Comparison of ENCODE assay signal across 8 cellular contexts in genomic region chr3:47370887-47371697, GRCh38. TPM values are rescaled to one million over a fixed set of nuclear protein-coding genes. Genes with fewer than 3 reads are reported as not detected.
A peak's percentile ranks its signal among the peaks of the same experiment; 100 is the strongest.
DNase-seq lines count a peak whose midpoint lies in the region; ATAC-seq, FAIRE-seq and TF ChIP-seq lines count a peak whose summit lies in the region.

No MANE protein-coding gene starts in this region.

- in situ Hi-C loops in ACHN (cut with HindIII; ENCODE audit: low pct_ligation_motif_present, low pct_unique_long_range_greater_than_20kb, low sequenced_read_pairs): no loop called here

- no peak overlapping the region for H3K4me2 ChIP-seq in hepatocyte

- no peak overlapping the region for H2AFZ ChIP-seq in hepatocyte

- peak; percentile 11 for DNase-seq in ACHN
- peak; percentile 91 for DNase-seq in H7
- DNase-seq in activated CD8-positive, alpha-beta memory T cell treated with anti-CD3 and anti-CD28 coated beads, Interleukin-2, amount 50 U/mL, for 48 hours: peak; percentile 67
- peak; percentile 42 for DNase-seq in hepatocyte (ENCODE audit: low spot score)
- peak; percentile 52 for DNase-seq in urothelium cell line (ENCODE audit: low spot score)
- DNase-seq in ovary: no peak
- no peak for DNase-seq in DMS79 treated with DMSO at 0.1 percent for 48 hours (lab: John Stamatoyannopoulos, UW)

- H3K4me1 ChIP-seq in hepatocyte (ENCODE audit: insufficient read depth): no peaks in the 10 kb centered on the region
- H3K4me1 ChIP-seq in ovary (ENCODE audit: insufficient read depth): no peaks in the 10 kb centered on the region

- no peak for TF ChIP-seq POLR2A in ovary (IDR thresholded peaks at IDR 0.05)

- intact Hi-C loops in ovary (cut with DNase I): no loop called here

- no peaks in the 10 kb centered on the region for H3K9me3 ChIP-seq in hepatocyte (ENCODE audit: low read depth)
- no peaks in the 10 kb centered on the region for H3K9me3 ChIP-seq in ovary

- H3K27me3 ChIP-seq in H7 (ENCODE audit: control insufficient read depth, insufficient read depth, low read length) (no peaks in the 10 kb centered on the region), hepatocyte (no peaks in the 10 kb centered on the region), ovary (no peaks in the 10 kb centered on the region)

- H3K4me3 ChIP-seq in H7 (ENCODE audit: insufficient read depth, low read depth, low read length) (no peak overlapping the region; the same call in 1 of the 2 replicates), hepatocyte (no peak overlapping the region), ovary (no peak overlapping the region)

- no peak for TF ChIP-seq EP300 in ovary (IDR thresholded peaks at IDR 0.05)

- FAIRE-seq in urothelium cell line (lab: Jason Lieb, UNC): no peak

- no peaks in the 10 kb centered on the region for H4K20me1 ChIP-seq in hepatocyte (ENCODE audit: insufficient read depth, poor library complexity, severe bottlenecking)

- TF ChIP-seq CTCF in hepatocyte (IDR thresholded peaks at IDR 0.05; ENCODE audit: poor library complexity) (peak; percentile 68), ovary (IDR thresholded peaks at IDR 0.05) (no peak)

- no peak for ATAC-seq in GM21619 (IDR thresholded peaks at IDR 0.05; ENCODE audit: unreplicated experiment)

- H3K27ac ChIP-seq in hepatocyte (no peak overlapping the region), ovary (no peak overlapping the region)

- no peaks in the 10 kb centered on the region for H3K79me2 ChIP-seq in hepatocyte

- H3K36me3 ChIP-seq in H7 (replicated peaks; ENCODE audit: control insufficient read depth, insufficient read depth, low read length) (no peaks in the 10 kb centered on the region), hepatocyte (replicated peaks; ENCODE audit: insufficient read depth, low read depth) (no peaks in the 10 kb centered on the region), ovary (no peaks in the 10 kb centered on the region)

- 55% methylated on average over 9 of the region's 13 CpGs for WGBS in hepatocyte (ENCODE audit: low lambda C conversion rate, missing lambda C conversion rate)
- WGBS in ovary, 3 donors: 30 to 40% (median 32%) methylated on average over 12 to 13 of the region's 13 CpGs

- H3K9me2 ChIP-seq in hepatocyte (replicated peaks; ENCODE audit: insufficient read depth): no peaks in the 10 kb centered on the region

RNA-seq across cellular contexts. Expression of gene PTPN23, which starts 9.7 kb away (rescaled TPM):
- total RNA-seq in H7 (2014; rRNA removed; shearing (Covaris generic)): 18.7 and 21.7 TPM in 2 replicates
- total RNA-seq in hepatocyte (7.4 and 11.9 TPM in 2 replicates), ovary (10 to 100 TPM; 16.4 to 56.9 (median 44.4) TPM)
- polyA plus RNA-seq in hepatocyte (20.5 and 22.8 TPM in 2 replicates), ovary (10 to 100 TPM in 1 of 2 donors, 1 to 10 TPM in 1; 7.3 to 18.3 TPM)

Comparison
In these comparisons a context has a peak if more than half of its experiments do, and no peak if none do; other contexts are left out.
1. DNase-seq: peak in ACHN (single experiment), H7 (single experiment), activated CD8-positive, alpha-beta memory T cell treated with anti-CD3 and anti-CD28 coated beads, Interleukin-2, amount 50 U/mL, for 48 hours (single experiment), hepatocyte (single experiment) and urothelium cell line (single experiment); none in ovary (0 of 5) and DMS79 treated with DMSO at 0.1 percent for 48 hours (single experiment).